1 cellular context compared by ENCODE assay signal in genomic region chr2:98507940-98508689, GRCh38.
TF ChIP-seq lines count a peak whose summit lies in the region.

No MANE protein-coding gene starts in this region.

TF ChIP-seq in K562, 482 proteins besides CTCF, POLR2A, EP300 and RAD21 (continued from another document and continues in another):
- TF ChIP-seq PATZ1 (CRISPR knock-in tag; IDR thresholded peaks at IDR 0.05; ENCODE audit: borderline replicate concordance) (no peak), HMG20B (CRISPR knock-in tag; IDR thresholded peaks at IDR 0.05) (no peak), ZNF668 (CRISPR knock-in tag; IDR thresholded peaks at IDR 0.05) (no peak; the same call in 1 of the 2 replicates), GTF2F1 (IDR thresholded peaks at IDR 0.05; ENCODE audit: low read depth, low read length) (no peak), MBD2 (IDR thresholded peaks at IDR 0.05; ENCODE audit: borderline replicate concordance, low read depth) (0 out of 2 replicates have a peak, but pooled peaks have one; percentile 14), TFAM (CRISPR knock-in tag; conservative IDR thresholded peaks at IDR 0.05) (no peak), TBL1XR1 (IDR thresholded peaks at IDR 0.05; ENCODE audit: low read length in 2 of 2) (peak in 1 of 2 experiments; percentile 61; a peak in 1 of 4 replicates), KDM1A (IDR thresholded peaks at IDR 0.05) (peak in 1 of 2 experiments; percentile 55; a peak in 1 of 4 replicates), HMBOX1 (IDR thresholded peaks at IDR 0.05) (no peak), POLR2AphosphoS5 (IDR thresholded peaks at IDR 0.05; ENCODE audit: control insufficient read depth, insufficient read depth, low read depth, low read length) (peak; percentile 81; the same call in 1 of the 2 replicates), HCFC1 (IDR thresholded peaks at IDR 0.05; ENCODE audit: low read depth, low read length) (no peak), SMAD1 (IDR thresholded peaks at IDR 0.05; ENCODE audit: low read depth, low read length, partially characterized antibody) (no peak), NFRKB (IDR thresholded peaks at IDR 0.05; ENCODE audit: low read depth) (0 out of 2 replicates have a peak, but pooled peaks have one; percentile 36), ATF7 (IDR thresholded peaks at IDR 0.05) (0 out of 2 replicates have a peak, but pooled peaks have one; percentile 43), ELK3 (CRISPR knock-in tag; IDR thresholded peaks at IDR 0.05) (no peak), TBP (optimal IDR thresholded peaks at IDR 0.05; ENCODE audit: low read depth, low read length) (peak; percentile 42), VEZF1 (CRISPR knock-in tag; IDR thresholded peaks at IDR 0.05) (peak; percentile 82), ZNF583 (CRISPR knock-in tag; IDR thresholded peaks at IDR 0.05) (0 out of 2 replicates have a peak, but pooled peaks have one; percentile 7), PTTG1 (tag; IDR thresholded peaks at IDR 0.05; ENCODE audit: low read depth) (no peak), NCOA1 (IDR thresholded peaks at IDR 0.05; ENCODE audit: low read depth) (peak; percentile 77; the same call in 1 of the 2 replicates), SAFB (IDR thresholded peaks at IDR 0.05; ENCODE audit: borderline replicate concordance, low read depth, low read length) (no peak), FOXK1 (CRISPR knock-in tag; IDR thresholded peaks at IDR 0.05; ENCODE audit: borderline replicate concordance) (no peak), HOXB6 (CRISPR knock-in tag; IDR thresholded peaks at IDR 0.05; ENCODE audit: borderline replicate concordance) (no peak), PHB (CRISPR knock-in tag; IDR thresholded peaks at IDR 0.05) (no peak), DMBX1 (CRISPR knock-in tag; IDR thresholded peaks at IDR 0.05; ENCODE audit: borderline replicate concordance) (peak; percentile 28; the same call in 1 of the 2 replicates), ZNF217 (CRISPR knock-in tag; IDR thresholded peaks at IDR 0.05) (no peak), CREM (IDR thresholded peaks at IDR 0.05; ENCODE audit: low read depth) (no peak), U2AF1 (optimal IDR thresholded peaks at IDR 0.05; ENCODE audit: low read depth, low read length) (no peak), TAL1 (IDR thresholded peaks at IDR 0.05) (peak; percentile 83), SIN3B (IDR thresholded peaks at IDR 0.05; ENCODE audit: low read depth) (no peak), ASH1L (IDR thresholded peaks at IDR 0.05; ENCODE audit: borderline replicate concordance, low read depth, partially characterized antibody) (no peak), ZNF609 (CRISPR knock-in tag; IDR thresholded peaks at IDR 0.05; ENCODE audit: borderline replicate concordance) (no peak), NFIX (CRISPR knock-in tag; IDR thresholded peaks at IDR 0.05; ENCODE audit: low read depth) (no peak), ZBTB5 (IDR thresholded peaks at IDR 0.05) (no peak), KAT2B (IDR thresholded peaks at IDR 0.05; ENCODE audit: low read depth, low read length) (no peak), TRIM24 (IDR thresholded peaks at IDR 0.05) (peak in 1 of 2 experiments; percentile 62; a peak in 2 of 4 replicates), ELF1 (tag; IDR thresholded peaks at IDR 0.05) (no peak), MTA1 (IDR thresholded peaks at IDR 0.05; ENCODE audit: borderline replicate concordance) (peak; percentile 39; the same call in 1 of the 2 replicates), FOXJ2 (tag; IDR thresholded peaks at IDR 0.05) (0 out of 2 replicates have a peak, but pooled peaks have one; percentile 46), ZBTB40 (IDR thresholded peaks at IDR 0.05) (no peak), ZBTB40 (CRISPR knock-in tag; IDR thresholded peaks at IDR 0.05) (no peak), ZNF77 (CRISPR knock-in tag; IDR thresholded peaks at IDR 0.05) (no peak)
